In genomic region chr12:130879781-130880389, GRCh38 we compare ENCODE assay signal across 8 cellular contexts. TPM values are rescaled to one million over a fixed set of nuclear protein-coding genes. Genes with fewer than 3 reads are reported as not detected.
A peak's percentile ranks its signal among the peaks of the same experiment; 100 is the strongest.
DNase-seq lines count a peak whose midpoint lies in the region; TF ChIP-seq lines count a peak whose summit lies in the region.

No MANE protein-coding gene starts in this region.

- intact Hi-C loops in uterus (cut with DNase I; ENCODE audit: low total_unique reads) = no loop called here

- POLR2A ChIA-PET in GM10248 (lab: Yijun Ruan, JAX) = interaction anchor here (1.0 to 1.6 kb wide), 2 partner anchors 9 to 100 kb away, joined by 4 to 5 read pairs; no protein-coding TSS in a partner anchor

- H3K36me3 ChIP-seq in uterus = no peaks in the 10 kb centered on the region

- H3K9me3 ChIP-seq in uterus = no peaks in the 10 kb centered on the region

- DNase-seq in 8988T = peak; percentile 13
- peak; percentile 20 for DNase-seq in GM10248 (ENCODE audit: extremely low spot score)
- peak; percentile 43 for DNase-seq in NB4 (ENCODE audit: low read depth)
- peak; percentile 12 for DNase-seq in germinal center (ENCODE audit: low spot score)
- DNase-seq in HUDEP-2 (lab: John Stamatoyannopoulos, UW; ENCODE audit: unreplicated experiment in 76 of 76) = no peak
- no peak for DNase-seq in SIG-M5 treated with dmso at 0.1 percent for 504 hours (lab: John Stamatoyannopoulos, UW; ENCODE audit: unreplicated experiment)
- DNase-seq in NCI-H748 (lab: John Stamatoyannopoulos, UW; ENCODE audit: unreplicated experiment) = no peak
- DNase-seq in uterus = no peak

- no peak for TF ChIP-seq CTCF in GM10248 (IDR thresholded peaks at IDR 0.05; ENCODE audit: control extremely low read depth, extremely low read depth, low read depth, missing control alignments)
- TF ChIP-seq CTCF in NB4 (IDR thresholded peaks at IDR 0.05; ENCODE audit: low read depth, low read length) = no peak
- TF ChIP-seq CTCF in uterus (IDR thresholded peaks at IDR 0.05) = no peak

- no peak overlapping the region for H3K27ac ChIP-seq in uterus

- no peak for TF ChIP-seq POLR2A in NB4 (IDR thresholded peaks at IDR 0.05; ENCODE audit: extremely low read depth, insufficient read length)
- no peak for TF ChIP-seq POLR2A in uterus (IDR thresholded peaks at IDR 0.05)

- H3K4me3 ChIP-seq in NB4 (ENCODE audit: low read depth, low read length) (no peak overlapping the region), uterus (no peak overlapping the region)

- H3K4me1 ChIP-seq in uterus = no peaks in the 10 kb centered on the region

- CTCF ChIA-PET in GM10248 (lab: Yijun Ruan, JAX) = interaction anchor here (0.8 to 1.4 kb wide), 2 partner anchors 9 to 17 kb away, joined by 3 to 6 read pairs; no protein-coding TSS in a partner anchor

- no peaks in the 10 kb centered on the region for H3K27me3 ChIP-seq in uterus

RNA-seq across cellular contexts. Expression of gene RAN, which starts 8.0 kb away (rescaled TPM):
- total RNA-seq in uterus = 100 to 1,000 TPM in 3 of 4 donors, 10 to 100 TPM in 1; 64.6 to 287 (median 177) TPM

RNA-seq across cellular contexts. Expression of gene STX2, which starts 40.8 kb away (rescaled TPM):
- total RNA-seq in uterus = 10 to 100 TPM; 33.5 to 44.6 (median 35.4) TPM

Comparison
In these comparisons a context has a peak if more than half of its experiments do, and no peak if none do; other contexts are left out.
1. DNase-seq: peak in 8988T (single experiment), GM10248 (single experiment), NB4 (single experiment) and germinal center (single experiment); none in HUDEP-2 (0 of 76), SIG-M5 treated with dmso at 0.1 percent for 504 hours (single experiment), NCI-H748 (single experiment) and uterus (0 of 2).